17 cellular contexts compared by ENCODE assay signal in genomic region chr5:7717691-7718090, GRCh38.
A peak's percentile ranks its signal among the peaks of the same experiment; 100 is the strongest.
DNase-seq lines count a peak whose midpoint lies in the region; ATAC-seq and TF ChIP-seq lines count a peak whose summit lies in the region.
"Had no signal": no experiment of that assay in that cellular context is flagged by ENCODE, and none has a peak within 500 bp of the region (broad histone marks: within the 10 kb centered on the region; RNA-seq: fewer than 3 reads in every experiment).

No MANE protein-coding gene starts in this region.

- H3K9me3 ChIP-seq in MG63 (0 out of 2 replicates have a peak, but pooled peaks cover 2% of the 10 kb centered on the region), hepatocyte (ENCODE audit: low read depth) (no peaks in the 10 kb centered on the region)
- H3K9me3 ChIP-seq: BE2C, HAP-1 had no signal

- no peaks in the 10 kb centered on the region for H3K4me1 ChIP-seq in hepatocyte (ENCODE audit: insufficient read depth)
- H3K4me1 ChIP-seq: BE2C, HAP-1 had no signal

- peaks cover 14% of the 10 kb centered on the region for H3K27me3 Mint-ChIP-seq in activated T-helper 17 cell treated with anti-CD3 and anti-CD28 coated beads, Interleukin-2, amount 50 U/mL, for 72 hours

- 90% methylated on average over 4 of the region's 4 CpGs for WGBS in hepatocyte (ENCODE audit: low lambda C conversion rate, missing lambda C conversion rate)

- DNase-seq in Daoy (ENCODE audit: low read depth) (peak; percentile 51), MG63 (peak; percentile 20), brain pericyte (ENCODE audit: low read depth, low spot score) (peak; percentile 72), non-pigmented ciliary epithelial cell (ENCODE audit: low read depth) (peak; percentile 41), hepatocyte (ENCODE audit: low spot score) (no peak)
- DNase-seq: BE2C; CD4-positive, alpha-beta memory T cell; DMS79; GF-D8; GOT3; IMR-90; KBM-7 had no signal

- TF ChIP-seq CTCF in hepatocyte (IDR thresholded peaks at IDR 0.05; ENCODE audit: poor library complexity), result no peak

- H3K9me3 Mint-ChIP-seq in activated T-helper 17 cell treated with anti-CD3 and anti-CD28 coated beads, Interleukin-2, amount 50 U/mL, for 72 hours, result no peaks in the 10 kb centered on the region

- H4K20me1 ChIP-seq in hepatocyte (ENCODE audit: insufficient read depth, poor library complexity, severe bottlenecking), result no peaks in the 10 kb centered on the region

- no peak overlapping the region for H3K27ac ChIP-seq in hepatocyte
- H3K27ac ChIP-seq: C4-2B had no signal

- no peaks in the 10 kb centered on the region for H3K79me2 ChIP-seq in hepatocyte

- no peaks in the 10 kb centered on the region for H3K36me3 Mint-ChIP-seq in activated T-helper 17 cell treated with anti-CD3 and anti-CD28 coated beads, Interleukin-2, amount 50 U/mL, for 72 hours (ENCODE audit: low read depth)
- H3K36me3 Mint-ChIP-seq: CD4-positive, alpha-beta memory T cell had no signal

- no peak overlapping the region for H3K4me3 Mint-ChIP-seq in activated T-helper 17 cell treated with anti-CD3 and anti-CD28 coated beads, Interleukin-2, amount 50 U/mL, for 72 hours
- H3K4me3 Mint-ChIP-seq: CD4-positive, alpha-beta memory T cell had no signal

- no peaks in the 10 kb centered on the region for H3K9me2 ChIP-seq in hepatocyte (replicated peaks; ENCODE audit: insufficient read depth)

- H3K27ac Mint-ChIP-seq in activated T-helper 17 cell treated with anti-CD3 and anti-CD28 coated beads, Interleukin-2, amount 50 U/mL, for 72 hours, result no peak overlapping the region
- H3K27ac Mint-ChIP-seq: CD4-positive, alpha-beta memory T cell had no signal

- no peak overlapping the region for H3K4me2 ChIP-seq in hepatocyte

- no peak overlapping the region for H2AFZ ChIP-seq in hepatocyte

- H3K36me3 ChIP-seq in MG63 (no peaks in the 10 kb centered on the region), hepatocyte (replicated peaks; ENCODE audit: insufficient read depth, low read depth) (no peaks in the 10 kb centered on the region)
- H3K36me3 ChIP-seq: BE2C, HAP-1 had no signal

- H3K4me1 Mint-ChIP-seq in activated T-helper 17 cell treated with anti-CD3 and anti-CD28 coated beads, Interleukin-2, amount 50 U/mL, for 72 hours, result no peaks in the 10 kb centered on the region
- H3K4me1 Mint-ChIP-seq: CD4-positive, alpha-beta memory T cell had no signal

- ATAC-seq in GM18498 (IDR thresholded peaks at IDR 0.05; ENCODE audit: unreplicated experiment) (no peak), HG02678 (IDR thresholded peaks at IDR 0.05; ENCODE audit: unreplicated experiment) (no peak)
- ATAC-seq in activated T-helper 17 cell treated with anti-CD3 and anti-CD28 coated beads, Interleukin-2, amount 50 U/mL, for 72 hours (replicated peaks), result no peak

- H3K27me3 ChIP-seq in MG63 (peaks cover 3% of the 10 kb centered on the region; the same call in 1 of the 2 replicates), hepatocyte (no peaks in the 10 kb centered on the region)
- H3K27me3 ChIP-seq: BE2C had no signal

- H3K4me3 ChIP-seq in MG63 (no peak overlapping the region), hepatocyte (no peak overlapping the region)
- H3K4me3 ChIP-seq: HAP-1 had no signal
